1 cellular context compared by ENCODE assay signal in the genomic region with DNA sequence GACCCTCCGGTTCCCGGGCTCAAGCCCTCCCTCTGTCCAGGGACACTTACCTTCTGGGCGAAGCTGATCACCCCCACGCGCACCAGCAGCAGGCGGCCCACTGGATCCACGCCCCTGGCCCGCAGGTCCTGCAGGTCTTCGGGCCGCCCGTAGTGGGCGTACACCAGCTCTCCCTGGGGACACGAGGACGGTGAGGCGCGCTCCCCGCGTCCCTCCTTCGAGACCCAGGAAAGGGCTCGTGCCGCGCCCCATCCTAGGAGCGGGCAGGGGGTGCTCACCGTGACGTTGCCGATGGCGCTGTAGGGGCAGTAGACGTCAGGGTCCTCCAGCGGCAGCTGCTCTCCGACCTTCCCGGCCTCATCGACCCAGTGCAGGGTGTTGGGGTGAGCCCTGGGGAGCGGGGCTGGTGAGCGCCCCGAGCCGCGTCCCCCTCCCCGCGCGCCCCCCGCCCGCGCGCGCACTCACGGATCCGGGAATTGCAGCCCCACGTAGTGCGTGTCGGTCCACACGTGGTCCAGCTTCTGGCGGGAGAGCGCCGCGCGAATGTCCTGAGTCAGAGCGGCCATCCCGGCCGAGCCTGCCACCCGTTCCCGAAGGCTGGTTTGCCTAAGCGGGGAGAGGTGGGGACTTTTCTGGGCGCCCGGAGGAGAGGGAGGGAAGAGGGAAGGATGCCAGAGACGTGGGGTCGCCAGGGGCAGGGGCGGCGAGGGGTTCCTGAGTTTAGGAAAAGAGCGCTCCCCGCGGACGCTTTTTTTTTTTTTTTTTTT.
TF ChIP-seq lines count a peak whose summit lies in the region.

No MANE protein-coding gene starts in this region.

TF ChIP-seq in WTC11, 78 proteins besides CTCF, POLR2A, EP300 and RAD21 (continued from another document and continues in another):
- TF ChIP-seq, protein P1, sequence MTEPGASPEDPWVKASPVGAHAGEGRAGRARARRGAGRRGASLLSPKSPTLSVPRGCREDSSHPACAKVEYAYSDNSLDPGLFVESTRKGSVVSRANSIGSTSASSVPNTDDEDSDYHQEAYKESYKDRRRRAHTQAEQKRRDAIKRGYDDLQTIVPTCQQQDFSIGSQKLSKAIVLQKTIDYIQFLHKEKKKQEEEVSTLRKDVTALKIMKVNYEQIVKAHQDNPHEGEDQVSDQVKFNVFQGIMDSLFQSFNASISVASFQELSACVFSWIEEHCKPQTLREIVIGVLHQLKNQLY (CRISPR knock-in tag; IDR thresholded peaks at IDR 0.05), result no peak
- no peak for TF ChIP-seq GRHL2 (CRISPR knock-in tag; IDR thresholded peaks at IDR 0.05; ENCODE audit: insufficient replicate concordance, severe bottlenecking)
- TF ChIP-seq ZNF423 (CRISPR knock-in tag; IDR thresholded peaks at IDR 0.05), result peak; percentile 21; the same call in 1 of the 2 replicates
- TF ChIP-seq, protein P2, sequence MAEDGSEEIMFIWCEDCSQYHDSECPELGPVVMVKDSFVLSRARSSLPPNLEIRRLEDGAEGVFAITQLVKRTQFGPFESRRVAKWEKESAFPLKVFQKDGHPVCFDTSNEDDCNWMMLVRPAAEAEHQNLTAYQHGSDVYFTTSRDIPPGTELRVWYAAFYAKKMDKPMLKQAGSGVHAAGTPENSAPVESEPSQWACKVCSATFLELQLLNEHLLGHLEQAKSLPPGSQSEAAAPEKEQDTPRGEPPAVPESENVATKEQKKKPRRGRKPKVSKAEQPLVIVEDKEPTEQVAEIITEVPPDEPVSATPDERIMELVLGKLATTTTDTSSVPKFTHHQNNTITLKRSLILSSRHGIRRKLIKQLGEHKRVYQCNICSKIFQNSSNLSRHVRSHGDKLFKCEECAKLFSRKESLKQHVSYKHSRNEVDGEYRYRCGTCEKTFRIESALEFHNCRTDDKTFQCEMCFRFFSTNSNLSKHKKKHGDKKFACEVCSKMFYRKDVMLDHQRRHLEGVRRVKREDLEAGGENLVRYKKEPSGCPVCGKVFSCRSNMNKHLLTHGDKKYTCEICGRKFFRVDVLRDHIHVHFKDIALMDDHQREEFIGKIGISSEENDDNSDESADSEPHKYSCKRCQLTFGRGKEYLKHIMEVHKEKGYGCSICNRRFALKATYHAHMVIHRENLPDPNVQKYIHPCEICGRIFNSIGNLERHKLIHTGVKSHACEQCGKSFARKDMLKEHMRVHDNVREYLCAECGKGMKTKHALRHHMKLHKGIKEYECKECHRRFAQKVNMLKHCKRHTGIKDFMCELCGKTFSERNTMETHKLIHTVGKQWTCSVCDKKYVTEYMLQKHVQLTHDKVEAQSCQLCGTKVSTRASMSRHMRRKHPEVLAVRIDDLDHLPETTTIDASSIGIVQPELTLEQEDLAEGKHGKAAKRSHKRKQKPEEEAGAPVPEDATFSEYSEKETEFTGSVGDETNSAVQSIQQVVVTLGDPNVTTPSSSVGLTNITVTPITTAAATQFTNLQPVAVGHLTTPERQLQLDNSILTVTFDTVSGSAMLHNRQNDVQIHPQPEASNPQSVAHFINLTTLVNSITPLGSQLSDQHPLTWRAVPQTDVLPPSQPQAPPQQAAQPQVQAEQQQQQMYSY (CRISPR knock-in tag; IDR thresholded peaks at IDR 0.05), result no peak; the same call in 1 of the 2 replicates
- TF ChIP-seq CREM (CRISPR knock-in tag; IDR thresholded peaks at IDR 0.05), result 0 out of 2 replicates have a peak, but pooled peaks have one; percentile 45
- TF ChIP-seq, protein P3, sequence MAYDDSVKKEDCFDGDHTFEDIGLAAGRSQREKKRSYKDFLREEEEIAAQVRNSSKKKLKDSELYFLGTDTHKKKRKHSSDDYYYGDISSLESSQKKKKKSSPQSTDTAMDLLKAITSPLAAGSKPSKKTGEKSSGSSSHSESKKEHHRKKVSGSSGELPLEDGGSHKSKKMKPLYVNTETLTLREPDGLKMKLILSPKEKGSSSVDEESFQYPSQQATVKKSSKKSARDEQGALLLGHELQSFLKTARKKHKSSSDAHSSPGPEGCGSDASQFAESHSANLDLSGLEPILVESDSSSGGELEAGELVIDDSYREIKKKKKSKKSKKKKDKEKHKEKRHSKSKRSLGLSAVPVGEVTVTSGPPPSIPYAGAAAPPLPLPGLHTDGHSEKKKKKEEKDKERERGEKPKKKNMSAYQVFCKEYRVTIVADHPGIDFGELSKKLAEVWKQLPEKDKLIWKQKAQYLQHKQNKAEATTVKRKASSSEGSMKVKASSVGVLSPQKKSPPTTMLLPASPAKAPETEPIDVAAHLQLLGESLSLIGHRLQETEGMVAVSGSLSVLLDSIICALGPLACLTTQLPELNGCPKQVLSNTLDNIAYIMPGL (CRISPR knock-in tag; IDR thresholded peaks at IDR 0.05), result peak; percentile 82
- TF ChIP-seq, protein P4, sequence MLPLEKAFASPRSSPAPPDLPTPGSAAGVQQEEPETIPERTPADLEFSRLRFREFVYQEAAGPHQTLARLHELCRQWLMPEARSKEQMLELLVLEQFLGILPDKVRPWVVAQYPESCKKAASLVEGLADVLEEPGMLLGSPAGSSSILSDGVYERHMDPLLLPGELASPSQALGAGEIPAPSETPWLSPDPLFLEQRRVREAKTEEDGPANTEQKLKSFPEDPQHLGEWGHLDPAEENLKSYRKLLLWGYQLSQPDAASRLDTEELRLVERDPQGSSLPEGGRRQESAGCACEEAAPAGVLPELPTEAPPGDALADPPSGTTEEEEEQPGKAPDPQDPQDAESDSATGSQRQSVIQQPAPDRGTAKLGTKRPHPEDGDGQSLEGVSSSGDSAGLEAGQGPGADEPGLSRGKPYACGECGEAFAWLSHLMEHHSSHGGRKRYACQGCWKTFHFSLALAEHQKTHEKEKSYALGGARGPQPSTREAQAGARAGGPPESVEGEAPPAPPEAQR (CRISPR knock-in tag; IDR thresholded peaks at IDR 0.05), result no peak
- TF ChIP-seq GABPB1 (CRISPR knock-in tag; IDR thresholded peaks at IDR 0.05), result no peak
- TF ChIP-seq ZNF317 (CRISPR knock-in tag; IDR thresholded peaks at IDR 0.05; ENCODE audit: borderline replicate concordance, low read depth), result no peak
- TF ChIP-seq CBFB (CRISPR knock-in tag; IDR thresholded peaks at IDR 0.05; ENCODE audit: low read depth), result no peak
- TF ChIP-seq ZNF232 (CRISPR knock-in tag; IDR thresholded peaks at IDR 0.05), result 0 out of 2 replicates have a peak, but pooled peaks have one; percentile 52
- TF ChIP-seq MXD4 (CRISPR knock-in tag; IDR thresholded peaks at IDR 0.05; ENCODE audit: borderline replicate concordance), result no peak
- TF ChIP-seq ZNF416 (CRISPR knock-in tag; IDR thresholded peaks at IDR 0.05), result no peak
- TF ChIP-seq, protein P5, sequence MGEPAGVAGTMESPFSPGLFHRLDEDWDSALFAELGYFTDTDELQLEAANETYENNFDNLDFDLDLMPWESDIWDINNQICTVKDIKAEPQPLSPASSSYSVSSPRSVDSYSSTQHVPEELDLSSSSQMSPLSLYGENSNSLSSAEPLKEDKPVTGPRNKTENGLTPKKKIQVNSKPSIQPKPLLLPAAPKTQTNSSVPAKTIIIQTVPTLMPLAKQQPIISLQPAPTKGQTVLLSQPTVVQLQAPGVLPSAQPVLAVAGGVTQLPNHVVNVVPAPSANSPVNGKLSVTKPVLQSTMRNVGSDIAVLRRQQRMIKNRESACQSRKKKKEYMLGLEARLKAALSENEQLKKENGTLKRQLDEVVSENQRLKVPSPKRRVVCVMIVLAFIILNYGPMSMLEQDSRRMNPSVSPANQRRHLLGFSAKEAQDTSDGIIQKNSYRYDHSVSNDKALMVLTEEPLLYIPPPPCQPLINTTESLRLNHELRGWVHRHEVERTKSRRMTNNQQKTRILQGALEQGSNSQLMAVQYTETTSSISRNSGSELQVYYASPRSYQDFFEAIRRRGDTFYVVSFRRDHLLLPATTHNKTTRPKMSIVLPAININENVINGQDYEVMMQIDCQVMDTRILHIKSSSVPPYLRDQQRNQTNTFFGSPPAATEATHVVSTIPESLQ (CRISPR knock-in tag; IDR thresholded peaks at IDR 0.05), result no peak
- TF ChIP-seq, protein P6, sequence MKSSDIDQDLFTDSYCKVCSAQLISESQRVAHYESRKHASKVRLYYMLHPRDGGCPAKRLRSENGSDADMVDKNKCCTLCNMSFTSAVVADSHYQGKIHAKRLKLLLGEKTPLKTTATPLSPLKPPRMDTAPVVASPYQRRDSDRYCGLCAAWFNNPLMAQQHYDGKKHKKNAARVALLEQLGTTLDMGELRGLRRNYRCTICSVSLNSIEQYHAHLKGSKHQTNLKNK (CRISPR knock-in tag; IDR thresholded peaks at IDR 0.05), result no peak
- TF ChIP-seq, protein P7, sequence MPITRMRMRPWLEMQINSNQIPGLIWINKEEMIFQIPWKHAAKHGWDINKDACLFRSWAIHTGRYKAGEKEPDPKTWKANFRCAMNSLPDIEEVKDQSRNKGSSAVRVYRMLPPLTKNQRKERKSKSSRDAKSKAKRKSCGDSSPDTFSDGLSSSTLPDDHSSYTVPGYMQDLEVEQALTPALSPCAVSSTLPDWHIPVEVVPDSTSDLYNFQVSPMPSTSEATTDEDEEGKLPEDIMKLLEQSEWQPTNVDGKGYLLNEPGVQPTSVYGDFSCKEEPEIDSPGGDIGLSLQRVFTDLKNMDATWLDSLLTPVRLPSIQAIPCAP (CRISPR knock-in tag; IDR thresholded peaks at IDR 0.05), result no peak
- TF ChIP-seq, protein P8, sequence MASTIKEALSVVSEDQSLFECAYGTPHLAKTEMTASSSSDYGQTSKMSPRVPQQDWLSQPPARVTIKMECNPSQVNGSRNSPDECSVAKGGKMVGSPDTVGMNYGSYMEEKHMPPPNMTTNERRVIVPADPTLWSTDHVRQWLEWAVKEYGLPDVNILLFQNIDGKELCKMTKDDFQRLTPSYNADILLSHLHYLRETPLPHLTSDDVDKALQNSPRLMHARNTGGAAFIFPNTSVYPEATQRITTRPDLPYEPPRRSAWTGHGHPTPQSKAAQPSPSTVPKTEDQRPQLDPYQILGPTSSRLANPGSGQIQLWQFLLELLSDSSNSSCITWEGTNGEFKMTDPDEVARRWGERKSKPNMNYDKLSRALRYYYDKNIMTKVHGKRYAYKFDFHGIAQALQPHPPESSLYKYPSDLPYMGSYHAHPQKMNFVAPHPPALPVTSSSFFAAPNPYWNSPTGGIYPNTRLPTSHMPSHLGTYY (CRISPR knock-in tag; IDR thresholded peaks at IDR 0.05), result no peak
- peak; percentile 86; the same call in 1 of the 2 replicates for TF ChIP-seq RELA (CRISPR knock-in tag; IDR thresholded peaks at IDR 0.05; ENCODE audit: borderline replicate concordance)
- TF ChIP-seq, protein P9, sequence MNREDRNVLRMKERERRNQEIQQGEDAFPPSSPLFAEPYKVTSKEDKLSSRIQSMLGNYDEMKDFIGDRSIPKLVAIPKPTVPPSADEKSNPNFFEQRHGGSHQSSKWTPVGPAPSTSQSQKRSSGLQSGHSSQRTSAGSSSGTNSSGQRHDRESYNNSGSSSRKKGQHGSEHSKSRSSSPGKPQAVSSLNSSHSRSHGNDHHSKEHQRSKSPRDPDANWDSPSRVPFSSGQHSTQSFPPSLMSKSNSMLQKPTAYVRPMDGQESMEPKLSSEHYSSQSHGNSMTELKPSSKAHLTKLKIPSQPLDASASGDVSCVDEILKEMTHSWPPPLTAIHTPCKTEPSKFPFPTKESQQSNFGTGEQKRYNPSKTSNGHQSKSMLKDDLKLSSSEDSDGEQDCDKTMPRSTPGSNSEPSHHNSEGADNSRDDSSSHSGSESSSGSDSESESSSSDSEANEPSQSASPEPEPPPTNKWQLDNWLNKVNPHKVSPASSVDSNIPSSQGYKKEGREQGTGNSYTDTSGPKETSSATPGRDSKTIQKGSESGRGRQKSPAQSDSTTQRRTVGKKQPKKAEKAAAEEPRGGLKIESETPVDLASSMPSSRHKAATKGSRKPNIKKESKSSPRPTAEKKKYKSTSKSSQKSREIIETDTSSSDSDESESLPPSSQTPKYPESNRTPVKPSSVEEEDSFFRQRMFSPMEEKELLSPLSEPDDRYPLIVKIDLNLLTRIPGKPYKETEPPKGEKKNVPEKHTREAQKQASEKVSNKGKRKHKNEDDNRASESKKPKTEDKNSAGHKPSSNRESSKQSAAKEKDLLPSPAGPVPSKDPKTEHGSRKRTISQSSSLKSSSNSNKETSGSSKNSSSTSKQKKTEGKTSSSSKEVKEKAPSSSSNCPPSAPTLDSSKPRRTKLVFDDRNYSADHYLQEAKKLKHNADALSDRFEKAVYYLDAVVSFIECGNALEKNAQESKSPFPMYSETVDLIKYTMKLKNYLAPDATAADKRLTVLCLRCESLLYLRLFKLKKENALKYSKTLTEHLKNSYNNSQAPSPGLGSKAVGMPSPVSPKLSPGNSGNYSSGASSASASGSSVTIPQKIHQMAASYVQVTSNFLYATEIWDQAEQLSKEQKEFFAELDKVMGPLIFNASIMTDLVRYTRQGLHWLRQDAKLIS (CRISPR knock-in tag; IDR thresholded peaks at IDR 0.05; ENCODE audit: borderline replicate concordance), result peak; percentile 79; the same call in 1 of the 2 replicates
- no peak for TF ChIP-seq SMAD4 (CRISPR knock-in tag; IDR thresholded peaks at IDR 0.05)
- TF ChIP-seq, protein P10, sequence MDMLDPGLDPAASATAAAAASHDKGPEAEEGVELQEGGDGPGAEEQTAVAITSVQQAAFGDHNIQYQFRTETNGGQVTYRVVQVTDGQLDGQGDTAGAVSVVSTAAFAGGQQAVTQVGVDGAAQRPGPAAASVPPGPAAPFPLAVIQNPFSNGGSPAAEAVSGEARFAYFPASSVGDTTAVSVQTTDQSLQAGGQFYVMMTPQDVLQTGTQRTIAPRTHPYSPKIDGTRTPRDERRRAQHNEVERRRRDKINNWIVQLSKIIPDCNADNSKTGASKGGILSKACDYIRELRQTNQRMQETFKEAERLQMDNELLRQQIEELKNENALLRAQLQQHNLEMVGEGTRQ (CRISPR knock-in tag; IDR thresholded peaks at IDR 0.05), result no peak; the same call in 1 of the 2 replicates
- TF ChIP-seq, protein P11, sequence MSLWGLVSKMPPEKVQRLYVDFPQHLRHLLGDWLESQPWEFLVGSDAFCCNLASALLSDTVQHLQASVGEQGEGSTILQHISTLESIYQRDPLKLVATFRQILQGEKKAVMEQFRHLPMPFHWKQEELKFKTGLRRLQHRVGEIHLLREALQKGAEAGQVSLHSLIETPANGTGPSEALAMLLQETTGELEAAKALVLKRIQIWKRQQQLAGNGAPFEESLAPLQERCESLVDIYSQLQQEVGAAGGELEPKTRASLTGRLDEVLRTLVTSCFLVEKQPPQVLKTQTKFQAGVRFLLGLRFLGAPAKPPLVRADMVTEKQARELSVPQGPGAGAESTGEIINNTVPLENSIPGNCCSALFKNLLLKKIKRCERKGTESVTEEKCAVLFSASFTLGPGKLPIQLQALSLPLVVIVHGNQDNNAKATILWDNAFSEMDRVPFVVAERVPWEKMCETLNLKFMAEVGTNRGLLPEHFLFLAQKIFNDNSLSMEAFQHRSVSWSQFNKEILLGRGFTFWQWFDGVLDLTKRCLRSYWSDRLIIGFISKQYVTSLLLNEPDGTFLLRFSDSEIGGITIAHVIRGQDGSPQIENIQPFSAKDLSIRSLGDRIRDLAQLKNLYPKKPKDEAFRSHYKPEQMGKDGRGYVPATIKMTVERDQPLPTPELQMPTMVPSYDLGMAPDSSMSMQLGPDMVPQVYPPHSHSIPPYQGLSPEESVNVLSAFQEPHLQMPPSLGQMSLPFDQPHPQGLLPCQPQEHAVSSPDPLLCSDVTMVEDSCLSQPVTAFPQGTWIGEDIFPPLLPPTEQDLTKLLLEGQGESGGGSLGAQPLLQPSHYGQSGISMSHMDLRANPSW (CRISPR knock-in tag; conservative IDR thresholded peaks at IDR 0.05; ENCODE audit: low read depth), result no peak
- TF ChIP-seq, protein P12, sequence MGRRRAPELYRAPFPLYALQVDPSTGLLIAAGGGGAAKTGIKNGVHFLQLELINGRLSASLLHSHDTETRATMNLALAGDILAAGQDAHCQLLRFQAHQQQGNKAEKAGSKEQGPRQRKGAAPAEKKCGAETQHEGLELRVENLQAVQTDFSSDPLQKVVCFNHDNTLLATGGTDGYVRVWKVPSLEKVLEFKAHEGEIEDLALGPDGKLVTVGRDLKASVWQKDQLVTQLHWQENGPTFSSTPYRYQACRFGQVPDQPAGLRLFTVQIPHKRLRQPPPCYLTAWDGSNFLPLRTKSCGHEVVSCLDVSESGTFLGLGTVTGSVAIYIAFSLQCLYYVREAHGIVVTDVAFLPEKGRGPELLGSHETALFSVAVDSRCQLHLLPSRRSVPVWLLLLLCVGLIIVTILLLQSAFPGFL (CRISPR knock-in tag; IDR thresholded peaks at IDR 0.05; ENCODE audit: borderline replicate concordance), result no peak
- TF ChIP-seq SOX15 (CRISPR knock-in tag; IDR thresholded peaks at IDR 0.05), result no peak
- TF ChIP-seq MYBL2 (CRISPR knock-in tag; IDR thresholded peaks at IDR 0.05), result no peak
- no peak; the same call in 1 of the 2 replicates for TF ChIP-seq NFE2L1 (CRISPR knock-in tag; IDR thresholded peaks at IDR 0.05)
- TF ChIP-seq CREB1 (CRISPR knock-in tag; IDR thresholded peaks at IDR 0.05), result no peak
